Comparison of ENCODE assay signal across 12 cellular contexts in the genomic region with DNA sequence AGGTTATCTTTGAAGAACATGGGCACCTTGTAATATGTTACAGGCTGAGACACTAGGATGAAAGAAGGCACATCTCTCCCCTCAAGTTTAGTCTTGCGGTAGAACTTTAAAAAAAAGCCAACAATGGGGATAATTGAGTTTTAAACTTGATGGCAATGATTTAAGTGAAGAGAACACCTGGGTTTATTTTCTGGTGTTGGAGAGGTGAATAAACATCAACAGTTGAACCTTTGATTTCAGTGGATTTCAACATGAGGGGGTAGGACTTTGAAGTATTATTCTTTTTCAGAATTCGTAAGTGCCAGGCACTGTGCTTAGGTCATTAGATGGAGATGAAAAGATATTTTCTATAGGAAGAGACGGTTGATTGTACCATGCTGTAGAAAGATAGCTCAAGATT. TPM values are rescaled to one million over a fixed set of nuclear protein-coding genes. Genes with fewer than 3 reads are reported as not detected.
A peak's percentile ranks its signal among the peaks of the same experiment; 100 is the strongest.
DNase-seq lines count a peak whose midpoint lies in the region; ATAC-seq and TF ChIP-seq lines count a peak whose summit lies in the region.
"Had no signal": no experiment of that assay in that cellular context is flagged by ENCODE, and none has a peak within 500 bp of the region (broad histone marks: within the 10 kb centered on the region; RNA-seq: fewer than 3 reads in every experiment).

No MANE protein-coding gene starts in this region.

- TF ChIP-seq EP300 in tibial nerve (IDR thresholded peaks at IDR 0.05), result no peak

- H3K36me3 ChIP-seq in BLaER1 (peaks cover 91% of the 10 kb centered on the region), tibial nerve (peaks cover 0 to 24% (median 0%) of the 10 kb centered on the region in 3 donors)

- no peak overlapping the region for H3K27ac ChIP-seq in BLaER1
- H3K27ac ChIP-seq in tibial nerve, result no peak overlapping the region
- H3K27ac ChIP-seq: cardiac muscle cell, left ventricle myocardium inferior, SJCRH30 had no signal

- peaks cover 65% of the 10 kb centered on the region for H3K4me1 ChIP-seq in BLaER1
- peaks cover 2 to 94% (median 61%) of the 10 kb centered on the region in 4 donors for H3K4me1 ChIP-seq in tibial nerve
- H3K4me1 ChIP-seq: SJCRH30 had no signal

- no peak for TF ChIP-seq POLR2A in tibial nerve (IDR thresholded peaks at IDR 0.05)

- no TSS peak for BruUV-seq in Calu3 (replicated peaks; lab: Mats Ljungman, UMichigan)

- H3K4me3 ChIP-seq in BLaER1 (no peak overlapping the region), tibial nerve (no peak overlapping the region)
- H3K4me3 ChIP-seq: cardiac muscle cell, left ventricle myocardium inferior, SJCRH30 had no signal

- H3K36me3 Mint-ChIP-seq in Calu3 (ENCODE audit: insufficient read depth, unreplicated experiment) (peaks cover 70% of the 10 kb centered on the region), memory B cell (peaks cover 26% of the 10 kb centered on the region), glutamatergic neuron (ENCODE audit: unreplicated experiment) (no peaks in the 10 kb centered on the region)
- H3K36me3 Mint-ChIP-seq in activated T-helper 1 cell treated with anti-CD3 and anti-CD28 coated beads, Interleukin-12 subunit alpha, Interleukin-12 subunit beta, Interleukin-2, Interleukin-4 antibody, amounts not matched to agents 30 ng/mL and 10 ng/mL and 1 ng/mL, durations not matched to agents 14 hours and 24 hours and 36 hours (ENCODE audit: low read depth), result peaks cover 34% of the 10 kb centered on the region

- H3K9me3 Mint-ChIP-seq in Calu3 (ENCODE audit: low read depth, unreplicated experiment) (no peaks in the 10 kb centered on the region), memory B cell (no peaks in the 10 kb centered on the region), glutamatergic neuron (ENCODE audit: unreplicated experiment) (no peaks in the 10 kb centered on the region)
- no peaks in the 10 kb centered on the region for H3K9me3 Mint-ChIP-seq in activated T-helper 1 cell treated with anti-CD3 and anti-CD28 coated beads, Interleukin-12 subunit alpha, Interleukin-12 subunit beta, Interleukin-2, Interleukin-4 antibody, amounts not matched to agents 30 ng/mL and 10 ng/mL and 1 ng/mL, durations not matched to agents 14 hours and 24 hours and 36 hours

- 87 to 88% methylated on average over 3 of the region's 3 CpGs for whole genome bisulfite sequencing in tibial nerve, 2 donors

- H3K9ac ChIP-seq in BLaER1, result no peak overlapping the region

- H3K4me2 ChIP-seq in BLaER1, result peak overlapping the region; percentile 38

- H3K9me3 ChIP-seq in BLaER1 (no peaks in the 10 kb centered on the region), tibial nerve (no peaks in the 10 kb centered on the region)
- H3K9me3 ChIP-seq: left ventricle myocardium inferior, SJCRH30 had no signal

- no peak for DNase-seq in Calu3
- no peak for DNase-seq in activated T-helper 1 cell treated with anti-CD3 and anti-CD28 coated beads, Interleukin-12 subunit alpha, Interleukin-12 subunit beta, Interleukin-2, Interleukin-4 antibody, amounts not matched to agents 30 ng/mL and 10 ng/mL and 1 ng/mL, durations not matched to agents 14 hours and 24 hours and 36 hours (ENCODE audit: low spot score)
- no peak for DNase-seq in memory B cell (ENCODE audit: low spot score in 2 of 2)
- no peak for DNase-seq in tibial nerve (ENCODE audit: low spot score in 2 of 2)
- no peak for DNase-seq in foreskin melanocyte
- no peak for DNase-seq in NOMO-1 treated with dmso at 0.1 percent for 144 hours (lab: John Stamatoyannopoulos, UW; ENCODE audit: unreplicated experiment)
- no peak for DNase-seq in glutamatergic neuron
- DNase-seq: DMS79 treated with DMSO at 0.1 percent for 48 hours, left ventricle myocardium inferior, SJCRH30 had no signal

- intact Hi-C loops in Calu3 (cut with micrococcal nuclease; ENCODE audit: unreplicated experiment), result loop anchor here (2.0 to 10.0 kb wide), 3 partner anchors 15 to 199 kb away; no protein-coding TSS in a partner anchor
- intact Hi-C loops in activated T-helper 1 cell treated with anti-CD3 and anti-CD28 coated beads, Interleukin-12 subunit alpha, Interleukin-12 subunit beta, Interleukin-2, Interleukin-4 antibody, amounts not matched to agents 30 ng/mL and 10 ng/mL and 1 ng/mL, durations not matched to agents 14 hours and 24 hours and 36 hours (cut with micrococcal nuclease), result no loop called here

- CTCF ChIA-PET in Calu3 (lab: Charles Lee), result interaction anchor here (0.5 kb wide), 1 partner anchor 104 kb away, joined by 5 read pairs; no protein-coding TSS in a partner anchor

- H3K4me1 Mint-ChIP-seq in Calu3 (ENCODE audit: low read depth, unreplicated experiment) (peaks cover 57% of the 10 kb centered on the region), memory B cell (peaks cover 53% of the 10 kb centered on the region), glutamatergic neuron (ENCODE audit: low read depth, unreplicated experiment) (peaks cover 16% of the 10 kb centered on the region)
- peaks cover 76% of the 10 kb centered on the region for H3K4me1 Mint-ChIP-seq in activated T-helper 1 cell treated with anti-CD3 and anti-CD28 coated beads, Interleukin-12 subunit alpha, Interleukin-12 subunit beta, Interleukin-2, Interleukin-4 antibody, amounts not matched to agents 30 ng/mL and 10 ng/mL and 1 ng/mL, durations not matched to agents 14 hours and 24 hours and 36 hours (ENCODE audit: low read depth)

- ATAC-seq in memory B cell (ENCODE audit: low read depth), result no peak

- peaks cover 100% of the 10 kb centered on the region for H4K20me1 ChIP-seq in BLaER1

- H3K4me3 Mint-ChIP-seq in Calu3 (ENCODE audit: low read depth, unreplicated experiment) (peak overlapping the region; percentile 3), memory B cell (no peak overlapping the region), glutamatergic neuron (ENCODE audit: unreplicated experiment) (no peak overlapping the region)
- H3K4me3 Mint-ChIP-seq in activated T-helper 1 cell treated with anti-CD3 and anti-CD28 coated beads, Interleukin-12 subunit alpha, Interleukin-12 subunit beta, Interleukin-2, Interleukin-4 antibody, amounts not matched to agents 30 ng/mL and 10 ng/mL and 1 ng/mL, durations not matched to agents 14 hours and 24 hours and 36 hours, result no peak overlapping the region

- no peaks in the 10 kb centered on the region for H3K27me3 Mint-ChIP-seq in Calu3 (ENCODE audit: unreplicated experiment)
- H3K27me3 Mint-ChIP-seq in activated T-helper 1 cell treated with anti-CD3 and anti-CD28 coated beads, Interleukin-12 subunit alpha, Interleukin-12 subunit beta, Interleukin-2, Interleukin-4 antibody, amounts not matched to agents 30 ng/mL and 10 ng/mL and 1 ng/mL, durations not matched to agents 14 hours and 24 hours and 36 hours (ENCODE audit: insufficient read depth), result no peaks in the 10 kb centered on the region
- no peaks in the 10 kb centered on the region for H3K27me3 Mint-ChIP-seq in memory B cell
- peaks cover 6% of the 10 kb centered on the region for H3K27me3 Mint-ChIP-seq in glutamatergic neuron (ENCODE audit: unreplicated experiment)

- no peaks in the 10 kb centered on the region for H3K27me3 ChIP-seq in BLaER1
- no peaks in the 10 kb centered on the region for H3K27me3 ChIP-seq in tibial nerve
- H3K27me3 ChIP-seq: cardiac muscle cell, SJCRH30 had no signal

- no peak for TF ChIP-seq CTCF in Calu3 (IDR thresholded peaks at IDR 0.05; ENCODE audit: unreplicated experiment)
- TF ChIP-seq CTCF in tibial nerve (IDR thresholded peaks at IDR 0.05), result no peak
- TF ChIP-seq CTCF in glutamatergic neuron (IDR thresholded peaks at IDR 0.05; ENCODE audit: partially characterized antibody, unreplicated experiment), result no peak

- H3K27ac Mint-ChIP-seq in Calu3 (ENCODE audit: unreplicated experiment) (peak overlapping the region; percentile 70), memory B cell (peak overlapping the region; percentile 80), glutamatergic neuron (ENCODE audit: unreplicated experiment) (no peak overlapping the region)
- peak overlapping the region; percentile 50 for H3K27ac Mint-ChIP-seq in activated T-helper 1 cell treated with anti-CD3 and anti-CD28 coated beads, Interleukin-12 subunit alpha, Interleukin-12 subunit beta, Interleukin-2, Interleukin-4 antibody, amounts not matched to agents 30 ng/mL and 10 ng/mL and 1 ng/mL, durations not matched to agents 14 hours and 24 hours and 36 hours

RNA-seq across cellular contexts. Expression of a gene that starts 22.3 kb away (rescaled TPM):
- total RNA-seq in Calu3 (2022) (57.1 and 59.6 TPM in 2 replicates), tibial nerve (10 to 100 TPM; 39.9 to 54.3 (median 50.6) TPM), glutamatergic neuron (ENCODE audit: unreplicated experiment) (143 TPM)
- total RNA-seq in activated T-helper 1 cell treated with anti-CD3 and anti-CD28 coated beads, Interleukin-12 subunit alpha, Interleukin-12 subunit beta, Interleukin-2, Interleukin-4 antibody, amounts not matched to agents 30 ng/mL and 10 ng/mL and 1 ng/mL, durations not matched to agents 14 hours and 24 hours and 36 hours, result 55.2 and 59.1 TPM in 2 replicates
